In genomic region chr5:172835246-172836030, GRCh38 we compare ENCODE assay signal across 9 cellular contexts. TPM values are rescaled to one million over a fixed set of nuclear protein-coding genes. Genes with fewer than 3 reads are reported as not detected.
A peak's percentile ranks its signal among the peaks of the same experiment; 100 is the strongest.
DNase-seq lines count a peak whose midpoint lies in the region; ATAC-seq, FAIRE-seq and TF ChIP-seq lines count a peak whose summit lies in the region.
"Had no signal": no experiment of that assay in that cellular context is flagged by ENCODE, and none has a peak within 500 bp of the region (broad histone marks: within the 10 kb centered on the region; RNA-seq: fewer than 3 reads in every experiment).

No MANE protein-coding gene starts in this region.

- H3K4me1 Mint-ChIP-seq in Caco-2 (ENCODE audit: low read depth, unreplicated experiment) = peaks cover 17% of the 10 kb centered on the region

- H3K36me3 ChIP-seq in Caco-2 (ENCODE audit: control insufficient read depth, insufficient read depth, low read length) = no peaks in the 10 kb centered on the region
- H3K36me3 ChIP-seq in NT2/D1 (ENCODE audit: insufficient read depth, insufficient read length, low read length) = peaks cover 24% of the 10 kb centered on the region
- H3K36me3 ChIP-seq in endothelial cell of umbilical vein (ENCODE audit: control insufficient read depth in 2 of 2, extremely low read depth in 1 of 2, insufficient read depth in 2 of 2, low read length in 2 of 2) = no peaks in the 10 kb centered on the region
- peaks cover 14% of the 10 kb centered on the region for H3K36me3 ChIP-seq in osteoblast (ENCODE audit: insufficient read depth, low read length)

- peak overlapping the region; percentile 69 for H3K9ac ChIP-seq in NT2/D1 (ENCODE audit: insufficient read length, low read depth)
- H3K9ac ChIP-seq in endothelial cell of umbilical vein (replicated peaks; ENCODE audit: extremely low read depth, insufficient read depth, low read length) = peak overlapping the region; percentile 73

- no peaks in the 10 kb centered on the region for H3K9me3 Mint-ChIP-seq in Caco-2 (ENCODE audit: unreplicated experiment)

- H3K4me3 ChIP-seq in Caco-2 (ENCODE audit: low read depth, low read length) (peak overlapping the region; percentile 86), NT2/D1 (ENCODE audit: insufficient read length, low read depth) (peak overlapping the region; percentile 53), endothelial cell of umbilical vein (replicated peaks in 1 of 3; ENCODE audit: insufficient read depth in 1 of 3, low read depth in 1 of 3, low read length in 3 of 3) (peak overlapping the region; percentile 80 to 96 (median 80)), osteoblast (ENCODE audit: insufficient read depth, low read length) (peak overlapping the region; percentile 88)

- intact Hi-C loops in Caco-2 (cut with micrococcal nuclease; ENCODE audit: unreplicated experiment) (loop anchor here (1.0 kb wide), 1 partner anchor 67 kb away; no protein-coding TSS in a partner anchor), endothelial cell of umbilical vein (cut with micrococcal nuclease) (loop anchor here (1.0 to 2.0 kb wide), 3 partner anchors 11 to 75 kb away; no protein-coding TSS in a partner anchor)

- CTCF ChIA-PET in Caco-2 (lab: Charles Lee) (interaction anchor here (1.0 kb wide), 1 partner anchor 17 kb away, joined by 3 read pairs; no protein-coding TSS in a partner anchor), endothelial cell of umbilical vein (lab: Charles Lee) (interaction anchor here (0.8 to 1.6 kb wide), 15 partner anchors 12 to 121 kb away, joined by 3 to 6 read pairs (median 4); partner anchors contain the start of gene DUSP1)

- no peak for ATAC-seq in GM21529 (IDR thresholded peaks at IDR 0.05; ENCODE audit: unreplicated experiment)

- H3K4me3 Mint-ChIP-seq in Caco-2 (ENCODE audit: unreplicated experiment) = peak overlapping the region; percentile 88

- H3K9me3 ChIP-seq in Caco-2 = no peaks in the 10 kb centered on the region
- H3K9me3 ChIP-seq in NT2/D1 (ENCODE audit: insufficient read depth, low read length) = no peaks in the 10 kb centered on the region
- no peaks in the 10 kb centered on the region for H3K9me3 ChIP-seq in endothelial cell of umbilical vein (replicated peaks; ENCODE audit: control insufficient read depth, insufficient read depth, low read length)
- no peaks in the 10 kb centered on the region for H3K9me3 ChIP-seq in osteoblast (ENCODE audit: low read depth, low read length)

- peaks cover 19% of the 10 kb centered on the region for H3K4me1 ChIP-seq in Caco-2
- no peaks in the 10 kb centered on the region for H3K4me1 ChIP-seq in NT2/D1 (ENCODE audit: insufficient read depth, insufficient read length)
- peaks cover 12% of the 10 kb centered on the region for H3K4me1 ChIP-seq in endothelial cell of umbilical vein (ENCODE audit: control insufficient read depth, extremely low read depth, insufficient read depth, low read length)
- H3K4me1 ChIP-seq in osteoblast (ENCODE audit: insufficient read depth, low read length) = peaks cover 35% of the 10 kb centered on the region

- H3K27ac ChIP-seq in endothelial cell of umbilical vein (ENCODE audit: insufficient read depth, low read depth, low read length) (no peak overlapping the region), osteoblast (ENCODE audit: low read depth, low read length) (peak overlapping the region; percentile 96)

- TF ChIP-seq CTCF in Caco-2 (IDR thresholded peaks at IDR 0.05; ENCODE audit: insufficient read depth in 1 of 2, low read depth in 1 of 2, low read length in 1 of 2, severe bottlenecking in 1 of 2, unreplicated experiment in 1 of 2) = no peak
- TF ChIP-seq CTCF in endothelial cell of umbilical vein (IDR thresholded peaks at IDR 0.05; ENCODE audit: extremely low read depth in 1 of 2, insufficient read depth in 1 of 2, low read depth in 1 of 2, low read length in 2 of 2) = no peak
- TF ChIP-seq CTCF in osteoblast (IDR thresholded peaks at IDR 0.05; ENCODE audit: extremely low read depth, low read depth, low read length) = no peak

- DNase-seq in Caco-2 (no peak), NT2/D1 (ENCODE audit: low read depth, low spot score) (no peak), endothelial cell of umbilical vein (ENCODE audit: low read depth, low spot score) (no peak), osteoblast (ENCODE audit: insufficient read length, low spot score, missing footprints) (peak; percentile 58), G401 (ENCODE audit: low spot score) (no peak), AG08395 (ENCODE audit: low spot score) (no peak), amniotic stem cell (lab: John Stamatoyannopoulos, UW) (no peak)

- POLR2A ChIA-PET in Caco-2 (lab: Charles Lee) (interaction anchor here (0.8 to 2.6 kb wide), 3 partner anchors 18 to 64 kb away, joined by 3 to 13 read pairs (median 11); partner anchors contain the start of gene DUSP1), endothelial cell of umbilical vein (lab: Charles Lee) (interaction anchor here (1.1 kb wide), 1 partner anchor 64 kb away, joined by 4 read pairs; no protein-coding TSS in a partner anchor)

- peaks cover 49% of the 10 kb centered on the region for H3K79me2 ChIP-seq in endothelial cell of umbilical vein (ENCODE audit: control insufficient read depth, insufficient read depth, low read length)
- H3K79me2 ChIP-seq in osteoblast (ENCODE audit: insufficient read depth, low read length) = peaks cover 59% of the 10 kb centered on the region

- H3K36me3 Mint-ChIP-seq in Caco-2 (ENCODE audit: insufficient read depth, unreplicated experiment) = peaks cover 21% of the 10 kb centered on the region

- H3K4me2 ChIP-seq in endothelial cell of umbilical vein (ENCODE audit: insufficient read depth, low read length) (peak overlapping the region; percentile 85), osteoblast (ENCODE audit: insufficient read depth, low read length) (peak overlapping the region; percentile 81)

- H3K27me3 ChIP-seq in Caco-2 (replicated peaks; ENCODE audit: control insufficient read depth, insufficient read depth, low read length) = no peaks in the 10 kb centered on the region
- H3K27me3 ChIP-seq in NT2/D1 (ENCODE audit: insufficient read depth, insufficient read length) = no peaks in the 10 kb centered on the region
- H3K27me3 ChIP-seq in endothelial cell of umbilical vein (ENCODE audit: control insufficient read depth in 2 of 2, insufficient read depth in 2 of 2, low read length in 2 of 2) = no peaks in the 10 kb centered on the region
- no peaks in the 10 kb centered on the region for H3K27me3 ChIP-seq in osteoblast (ENCODE audit: insufficient read depth, low read length)

- peak overlapping the region; percentile 88 for H3K27ac Mint-ChIP-seq in Caco-2 (ENCODE audit: unreplicated experiment)

- no peaks in the 10 kb centered on the region for H3K27me3 Mint-ChIP-seq in Caco-2 (ENCODE audit: insufficient read depth, unreplicated experiment)

- H3K9me1 ChIP-seq in endothelial cell of umbilical vein (replicated peaks; ENCODE audit: control insufficient read depth, extremely low read depth, insufficient read depth, low read length) = no peaks in the 10 kb centered on the region

- dilution Hi-C loops in endothelial cell of umbilical vein (cut with MboI; ENCODE audit: extremely low pct_ligation_motif_present, low sequenced_read_pairs) = no loop called here

- H4K20me1 ChIP-seq in endothelial cell of umbilical vein (replicated peaks; ENCODE audit: control insufficient read depth, extremely low read depth, insufficient read depth, low read length) = no peaks in the 10 kb centered on the region
- peaks cover 4% of the 10 kb centered on the region for H4K20me1 ChIP-seq in osteoblast (ENCODE audit: insufficient read depth, low read length)

- H2AFZ ChIP-seq in endothelial cell of umbilical vein (ENCODE audit: low read depth, low read length) = no peak overlapping the region
- no peak overlapping the region for H2AFZ ChIP-seq in osteoblast (ENCODE audit: low read length)

- TF ChIP-seq POLR2A in endothelial cell of umbilical vein (IDR thresholded peaks at IDR 0.05; ENCODE audit: low read depth, low read length) = no peak

- BruUV-seq in Caco-2 (replicated peaks; lab: Mats Ljungman, UMichigan) (TSS peak; percentile 40), endothelial cell of umbilical vein (replicated peaks; lab: Mats Ljungman, UMichigan) (TSS peak; percentile 20)

- peak; percentile 31 for FAIRE-seq in endothelial cell of umbilical vein (lab: Jason Lieb, UNC)
- FAIRE-seq: endometrium had no signal

- in situ Hi-C loops in G401 (cut with HindIII; ENCODE audit: low sequenced_read_pairs) = no loop called here

TF ChIP-seq in endothelial cell of umbilical vein, 7 proteins besides CTCF, POLR2A, EP300 and RAD21:
- TF ChIP-seq MYC (IDR thresholded peaks at IDR 0.05; ENCODE audit: low read depth, low read length) = no peak
- no peak for TF ChIP-seq MAX (IDR thresholded peaks at IDR 0.05; ENCODE audit: insufficient read depth, insufficient read length)

RNA-seq across cellular contexts. Expression of gene ERGIC1, which starts 1.4 kb away (rescaled TPM):
- total RNA-seq in Caco-2 (2022) (152 and 161 TPM in 2 replicates), endothelial cell of umbilical vein (105 and 118 TPM in 2 replicates), osteoblast (109 and 128 TPM in 2 replicates)
- polyA plus RNA-seq in endothelial cell of umbilical vein = 109 and 115 TPM in 2 replicates
- 84.9 and 98.4 TPM in 2 replicates for polyA plus RNA-seq in endothelial cell of umbilical vein (2011; cell fraction: cytosol; rRNA removed)
- 63.2 and 75.9 TPM in 2 replicates for polyA plus RNA-seq in endothelial cell of umbilical vein (2011; cell fraction: nucleus; rRNA removed)
- 101 and 105 TPM in 2 replicates for polyA plus RNA-seq in endothelial cell of umbilical vein (2012)
- polyA minus RNA-seq in endothelial cell of umbilical vein = 189 and 212 TPM in 2 replicates
- 41.4 TPM for polyA minus RNA-seq in endothelial cell of umbilical vein (2011; cell fraction: cytosol; rRNA and poly(A)+ RNA removed)
- 62.9 and 76.6 TPM in 2 replicates for polyA minus RNA-seq in endothelial cell of umbilical vein (2011; cell fraction: nucleus; rRNA and poly(A)+ RNA removed)
- 21.3 and 28.7 TPM in 2 replicates for total RNA-seq in G401 (2014; rRNA removed; shearing (Covaris generic))
